ENCODE assay signal across 2 cellular contexts in the genomic region with DNA sequence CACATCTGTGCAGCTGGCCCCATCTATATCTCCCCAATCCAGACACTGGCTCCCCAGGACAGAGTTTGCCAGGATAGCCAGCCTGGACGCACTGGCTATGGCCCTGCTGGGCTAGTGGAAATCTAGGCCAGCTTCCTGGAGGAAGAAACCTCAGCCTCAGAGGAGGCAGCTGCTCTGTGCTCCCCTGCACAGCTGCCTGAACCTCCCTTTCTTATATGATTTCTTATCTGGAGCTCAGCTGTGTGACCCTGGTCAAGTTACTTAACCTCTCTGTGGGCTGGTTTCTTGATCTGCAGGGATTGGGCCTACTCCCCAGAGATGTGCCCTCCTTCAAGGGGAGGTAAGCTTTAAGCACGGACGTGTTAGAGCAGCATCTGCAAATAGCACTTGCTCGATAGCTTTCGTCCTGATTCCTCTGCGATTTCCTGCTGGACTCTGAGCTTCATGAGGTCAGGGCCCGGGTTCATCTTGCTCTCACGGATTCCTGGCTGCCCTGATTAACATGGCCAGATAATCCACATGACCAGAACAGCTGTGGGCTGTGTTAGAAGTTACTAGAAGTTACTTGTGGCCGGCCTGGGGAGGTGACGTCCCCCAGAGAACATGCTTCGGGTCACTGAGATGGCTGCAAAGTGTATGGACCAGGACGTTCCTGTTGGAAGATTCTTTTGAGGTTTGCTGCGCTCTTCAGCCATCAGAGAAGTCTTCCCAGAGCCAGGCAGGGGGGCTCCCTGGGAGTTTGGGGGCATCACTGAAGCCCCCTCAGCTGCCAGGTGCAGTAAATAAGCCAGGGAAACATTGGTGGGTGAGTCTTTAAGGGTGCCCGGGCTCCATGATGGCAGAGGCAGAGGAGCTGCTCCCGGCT.
TF ChIP-seq lines count a peak whose summit lies in the region.

No MANE protein-coding gene starts in this region.

TF ChIP-seq in endothelial cell of umbilical vein, 7 proteins besides CTCF, POLR2A, EP300 and RAD21:
- TF ChIP-seq, protein P1, sequence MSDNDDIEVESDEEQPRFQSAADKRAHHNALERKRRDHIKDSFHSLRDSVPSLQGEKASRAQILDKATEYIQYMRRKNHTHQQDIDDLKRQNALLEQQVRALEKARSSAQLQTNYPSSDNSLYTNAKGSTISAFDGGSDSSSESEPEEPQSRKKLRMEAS (IDR thresholded peaks at IDR 0.05; ENCODE audit: insufficient read depth, insufficient read length) = no peak
- no peak for TF ChIP-seq EZH2 (IDR thresholded peaks at IDR 0.05; ENCODE audit: borderline replicate concordance, low read depth, low read length, severe bottlenecking)
- no peak for TF ChIP-seq MYC (IDR thresholded peaks at IDR 0.05; ENCODE audit: low read depth, low read length)
- TF ChIP-seq POLR2AphosphoS5 (IDR thresholded peaks at IDR 0.05; ENCODE audit: insufficient read depth, low read depth, low read length) = no peak
- no peak for TF ChIP-seq FOS (IDR thresholded peaks at IDR 0.05; ENCODE audit: borderline replicate concordance, insufficient read depth, low read length)
- TF ChIP-seq GATA2 (IDR thresholded peaks at IDR 0.05; ENCODE audit: insufficient read depth, insufficient read length, low read depth, low read length) = no peak
- TF ChIP-seq JUN (IDR thresholded peaks at IDR 0.05; ENCODE audit: borderline replicate concordance, insufficient read depth, insufficient read length, low read depth) = no peak

TF ChIP-seq in SK-N-SH, 30 proteins besides CTCF, POLR2A, EP300 and RAD21:
- no peak for TF ChIP-seq YY1 (IDR thresholded peaks at IDR 0.05; ENCODE audit: low read depth)
- TF ChIP-seq, protein P2, sequence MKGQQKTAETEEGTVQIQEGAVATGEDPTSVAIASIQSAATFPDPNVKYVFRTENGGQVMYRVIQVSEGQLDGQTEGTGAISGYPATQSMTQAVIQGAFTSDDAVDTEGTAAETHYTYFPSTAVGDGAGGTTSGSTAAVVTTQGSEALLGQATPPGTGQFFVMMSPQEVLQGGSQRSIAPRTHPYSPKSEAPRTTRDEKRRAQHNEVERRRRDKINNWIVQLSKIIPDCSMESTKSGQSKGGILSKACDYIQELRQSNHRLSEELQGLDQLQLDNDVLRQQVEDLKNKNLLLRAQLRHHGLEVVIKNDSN (IDR thresholded peaks at IDR 0.05; ENCODE audit: borderline replicate concordance, low read depth) = no peak
- no peak for TF ChIP-seq TAF1 (IDR thresholded peaks at IDR 0.05; ENCODE audit: borderline replicate concordance, low read depth, low read length)
- TF ChIP-seq GABPA (IDR thresholded peaks at IDR 0.05; ENCODE audit: low read depth) = no peak
- TF ChIP-seq, protein P3, sequence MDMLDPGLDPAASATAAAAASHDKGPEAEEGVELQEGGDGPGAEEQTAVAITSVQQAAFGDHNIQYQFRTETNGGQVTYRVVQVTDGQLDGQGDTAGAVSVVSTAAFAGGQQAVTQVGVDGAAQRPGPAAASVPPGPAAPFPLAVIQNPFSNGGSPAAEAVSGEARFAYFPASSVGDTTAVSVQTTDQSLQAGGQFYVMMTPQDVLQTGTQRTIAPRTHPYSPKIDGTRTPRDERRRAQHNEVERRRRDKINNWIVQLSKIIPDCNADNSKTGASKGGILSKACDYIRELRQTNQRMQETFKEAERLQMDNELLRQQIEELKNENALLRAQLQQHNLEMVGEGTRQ (IDR thresholded peaks at IDR 0.05; ENCODE audit: borderline replicate concordance, low read depth, low read length) = no peak
- TF ChIP-seq FOXM1 (IDR thresholded peaks at IDR 0.05; ENCODE audit: low read depth) = no peak
- TF ChIP-seq, protein P4, sequence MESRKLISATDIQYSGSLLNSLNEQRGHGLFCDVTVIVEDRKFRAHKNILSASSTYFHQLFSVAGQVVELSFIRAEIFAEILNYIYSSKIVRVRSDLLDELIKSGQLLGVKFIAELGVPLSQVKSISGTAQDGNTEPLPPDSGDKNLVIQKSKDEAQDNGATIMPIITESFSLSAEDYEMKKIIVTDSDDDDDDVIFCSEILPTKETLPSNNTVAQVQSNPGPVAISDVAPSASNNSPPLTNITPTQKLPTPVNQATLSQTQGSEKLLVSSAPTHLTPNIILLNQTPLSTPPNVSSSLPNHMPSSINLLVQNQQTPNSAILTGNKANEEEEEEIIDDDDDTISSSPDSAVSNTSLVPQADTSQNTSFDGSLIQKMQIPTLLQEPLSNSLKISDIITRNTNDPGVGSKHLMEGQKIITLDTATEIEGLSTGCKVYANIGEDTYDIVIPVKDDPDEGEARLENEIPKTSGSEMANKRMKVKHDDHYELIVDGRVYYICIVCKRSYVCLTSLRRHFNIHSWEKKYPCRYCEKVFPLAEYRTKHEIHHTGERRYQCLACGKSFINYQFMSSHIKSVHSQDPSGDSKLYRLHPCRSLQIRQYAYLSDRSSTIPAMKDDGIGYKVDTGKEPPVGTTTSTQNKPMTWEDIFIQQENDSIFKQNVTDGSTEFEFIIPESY (IDR thresholded peaks at IDR 0.05; ENCODE audit: borderline replicate concordance, low read depth) = no peak
- TF ChIP-seq SMC3 (IDR thresholded peaks at IDR 0.05; ENCODE audit: low read depth, low read length) = no peak
